ENCODE assay signal across 2 cellular contexts in genomic region chr5:14239951-14240350, GRCh38.
TF ChIP-seq lines count a peak whose summit lies in the region.

No MANE protein-coding gene starts in this region.

TF ChIP-seq in SK-N-SH, 30 proteins besides CTCF, POLR2A, EP300 and RAD21 (continued from another document):
- TF ChIP-seq REST (IDR thresholded peaks at IDR 0.05; ENCODE audit: low read depth, low read length): no peak
- no peak for TF ChIP-seq FOXJ3 (CRISPR knock-in tag; IDR thresholded peaks at IDR 0.05)
- TF ChIP-seq POLR2AphosphoS5 (IDR thresholded peaks at IDR 0.05; ENCODE audit: low read depth, low read length): no peak
- TF ChIP-seq USF2 (IDR thresholded peaks at IDR 0.05; ENCODE audit: borderline replicate concordance, low read depth, low read length): no peak
- no peak for TF ChIP-seq ELF1 (IDR thresholded peaks at IDR 0.05)
- no peak for TF ChIP-seq TEAD4 (IDR thresholded peaks at IDR 0.05; ENCODE audit: borderline replicate concordance, insufficient read depth)

TF ChIP-seq in SK-N-SH treated with all-trans-retinoic acid at 6 μM for 48 hours, 23 proteins besides CTCF, POLR2A, EP300 and RAD21 (continued from another document):
- TF ChIP-seq TCF4 (CRISPR knock-in tag; IDR thresholded peaks at IDR 0.05; ENCODE audit: borderline replicate concordance): no peak
- TF ChIP-seq ZNF8 (CRISPR knock-in tag; IDR thresholded peaks at IDR 0.05): no peak
- no peak for TF ChIP-seq RARB (CRISPR knock-in tag; IDR thresholded peaks at IDR 0.05)
- TF ChIP-seq TOX (CRISPR knock-in tag; IDR thresholded peaks at IDR 0.05; ENCODE audit: borderline replicate concordance): no peak
- TF ChIP-seq BACH2 (CRISPR knock-in tag; IDR thresholded peaks at IDR 0.05; ENCODE audit: borderline replicate concordance): no peak
- no peak for TF ChIP-seq ZNF565 (CRISPR knock-in tag; conservative IDR thresholded peaks at IDR 0.05; ENCODE audit: low read depth)
- TF ChIP-seq ARNTL (CRISPR knock-in tag; IDR thresholded peaks at IDR 0.05; ENCODE audit: borderline replicate concordance, low read depth): no peak
- no peak for TF ChIP-seq CSDC2 (CRISPR knock-in tag; IDR thresholded peaks at IDR 0.05)
- TF ChIP-seq TSHZ2 (CRISPR knock-in tag; IDR thresholded peaks at IDR 0.05): no peak
- TF ChIP-seq OSR1 (CRISPR knock-in tag; IDR thresholded peaks at IDR 0.05): no peak
- TF ChIP-seq ISL1 (CRISPR knock-in tag; IDR thresholded peaks at IDR 0.05): no peak
- TF ChIP-seq SNAI2 (CRISPR knock-in tag; IDR thresholded peaks at IDR 0.05): no peak
- TF ChIP-seq CSRNP3 (CRISPR knock-in tag; IDR thresholded peaks at IDR 0.05): no peak
- TF ChIP-seq ZC3H10 (CRISPR knock-in tag; IDR thresholded peaks at IDR 0.05): no peak
- TF ChIP-seq CREB5 (CRISPR knock-in tag; IDR thresholded peaks at IDR 0.05; ENCODE audit: low read depth): no peak
